28 cellular contexts compared by ENCODE assay signal in genomic region chr9:950139-950538, GRCh38. TPM values are rescaled to one million over a fixed set of nuclear protein-coding genes. Genes with fewer than 3 reads are reported as not detected.
"Had no signal": no experiment of that assay in that cellular context is flagged by ENCODE, and none has a peak within 500 bp of the region (broad histone marks: within the 10 kb centered on the region; RNA-seq: fewer than 3 reads in every experiment).

No MANE protein-coding gene starts in this region.

- H3K9me3 ChIP-seq: adrenal gland had no signal

- ATAC-seq: activated CD4-positive, CD25-positive, alpha-beta regulatory T cell treated with anti-CD3 and anti-CD28 coated beads, Interleukin-2, amount 50 U/mL, for 24 hours; activated CD8-positive, alpha-beta T cell treated with anti-CD3 and anti-CD28 coated beads for 36 hours; Panc1; Right ventricle myocardium inferior; T-cell had no signal

- DNase-seq: activated CD4-positive, alpha-beta T cell treated with anti-CD3 and anti-CD28 coated beads for 4 hours; activated CD8-positive, alpha-beta memory T cell treated with anti-CD3 and anti-CD28 coated beads, Interleukin-2, amount 50 U/mL, for 4 hours; activated CD8-positive, alpha-beta T cell treated with anti-CD3 and anti-CD28 coated beads for 36 hours; activated naive CD4-positive, alpha-beta T cell treated with anti-CD3 and anti-CD28 coated beads, Interleukin-2, amount 50 U/mL, for 16 hours; activated naive CD8-positive, alpha-beta T cell treated with anti-CD3 and anti-CD28 coated beads, Interleukin-2, amount 10 ng/mL, durations not matched to agents 7 days and 5 days; activated T-cell treated with anti-CD3 and anti-CD28 coated beads, Interleukin-2, amount 50 U/mL, for 1 hour; adrenal gland; anterior cingulate cortex; cerebellar nuclear complex; NCI-H1105 treated with DMSO at 0.1 percent for 48 hours; NCI-H1436 treated with DMSO at 0.1 percent for 48 hours; NCI-H187; NCI-H2081 treated with DMSO at 0.1 percent for 48 hours; NCI-H2171; NCI-H2227 treated with DMSO at 0.1 percent for 48 hours; NCI-H446 treated with DMSO at 0.1 percent for 48 hours; NCI-H526; NCI-H82; NK-92 treated with Interleukin-12 subunit alpha and Interleukin-12 subunit beta, amount 100 ng/mL, for 24 hours; OCI-M1; RPMI8226; T-cell; T-helper 2 cell; T1000 had no signal

- H3K27ac ChIP-seq: adrenal gland, SK-N-MC had no signal

- H3K4me3 ChIP-seq: adrenal gland, SK-N-MC had no signal

- H3K36me3 ChIP-seq: adrenal gland had no signal

- H3K4me1 ChIP-seq: adrenal gland had no signal

RNA-seq across cellular contexts. Expression of gene DMRT3, which starts 26.3 kb away (rescaled TPM):
- total RNA-seq: activated CD8-positive, alpha-beta T cell treated with anti-CD3 and anti-CD28 coated beads for 36 hours; activated naive CD8-positive, alpha-beta T cell treated with anti-CD3 and anti-CD28 coated beads, Interleukin-2, amount 10 ng/mL, durations not matched to agents 7 days and 5 days; adrenal gland; Right ventricle myocardium inferior; T-cell had no signal
